8 cellular contexts compared by ENCODE assay signal in the genomic region with DNA sequence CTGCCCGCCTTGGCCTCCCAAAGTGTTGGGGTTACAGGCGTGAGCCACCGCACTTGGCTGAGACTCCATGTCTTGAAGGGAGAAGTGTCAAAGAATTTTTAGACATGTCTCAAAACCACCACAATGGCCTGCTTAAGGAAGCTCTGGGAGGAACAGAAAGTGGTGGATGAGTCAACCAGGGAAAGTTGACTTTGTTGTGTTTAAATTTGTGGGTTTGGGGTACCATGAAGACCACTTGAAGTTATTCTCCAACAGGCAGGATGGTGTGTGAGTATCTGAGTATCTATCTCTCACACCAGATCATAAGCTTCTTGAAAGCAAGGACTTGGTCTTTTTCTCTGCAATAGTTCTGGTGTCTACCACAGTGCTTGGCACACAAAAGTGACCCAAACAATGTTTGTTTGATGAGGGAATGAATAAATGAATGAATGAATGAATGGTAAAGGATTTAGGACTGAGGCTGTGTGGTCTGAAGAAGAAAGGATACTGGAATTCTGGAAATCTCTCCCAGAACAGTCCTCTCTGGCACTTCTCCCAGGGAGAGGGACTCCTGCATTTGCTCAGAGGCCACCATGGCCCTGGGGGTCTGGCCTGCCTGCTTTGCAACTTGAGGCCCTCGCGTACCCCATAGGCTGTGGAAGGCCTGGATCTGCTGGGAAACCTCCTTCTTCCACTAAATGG.
DNase-seq lines count a peak whose midpoint lies in the region; ATAC-seq and TF ChIP-seq lines count a peak whose summit lies in the region.

No MANE protein-coding gene starts in this region.

- H3K79me1 ChIP-seq in IMR-90 (ENCODE audit: low read depth in 1 of 2, low read length in 2 of 2): peaks cover 19 to 62% of the 10 kb centered on the region in 2 experiments

- peak overlapping the region; percentile 15; the same call in 1 of the 2 replicates for H2AK5ac ChIP-seq in IMR-90 (ENCODE audit: low read depth, low read length)

- 0 out of 2 replicates have a peak overlapping the region, but pooled peaks have one; percentile 15 for H3K56ac ChIP-seq in IMR-90 (ENCODE audit: extremely low read depth, insufficient read depth, low read length)

- no peaks in the 10 kb centered on the region for H3K9me3 ChIP-seq in IMR-90 (ENCODE audit: control insufficient read depth, insufficient read depth, low read length)
- H3K9me3 ChIP-seq in hepatocyte (ENCODE audit: low read depth): no peaks in the 10 kb centered on the region
- H3K9me3 ChIP-seq in neural progenitor cell (ENCODE audit: low read depth): no peaks in the 10 kb centered on the region

- peak overlapping the region; percentile 64 for H2BK20ac ChIP-seq in IMR-90 (ENCODE audit: low read depth, low read length)

- in situ Hi-C loops in IMR-90 (cut with MboI; ENCODE audit: low sequenced_read_pairs): no loop called here

- POLR2A ChIA-PET in IMR-90 (lab: Charles Lee; ENCODE audit: unreplicated experiment): interaction anchor here (0.6 to 1.0 kb wide), 2 partner anchors 10 to 56 kb away, joined by 3 to 4 read pairs; no protein-coding TSS in a partner anchor

- H4K91ac ChIP-seq in IMR-90 (ENCODE audit: insufficient read depth, low read depth, low read length): peak overlapping the region; percentile 4; the same call in 1 of the 2 replicates

- no peak for TF ChIP-seq CTCF in GM12864 (IDR thresholded peaks at IDR 0.05; ENCODE audit: low read depth, low read length, missing control alignments)
- no peak for TF ChIP-seq CTCF in IMR-90 (conservative IDR thresholded peaks at IDR 0.05; ENCODE audit: low read depth, low read length)
- no peak for TF ChIP-seq CTCF in hepatocyte (IDR thresholded peaks at IDR 0.05; ENCODE audit: poor library complexity)
- TF ChIP-seq CTCF in foreskin fibroblast (IDR thresholded peaks at IDR 0.05; ENCODE audit: low read depth, low read length): no peak
- no peak for TF ChIP-seq CTCF in neural progenitor cell (IDR thresholded peaks at IDR 0.05)

- no peaks in the 10 kb centered on the region for H3F3A ChIP-seq in neural progenitor cell (ENCODE audit: low read depth)

- H3K36me3 ChIP-seq in IMR-90 (ENCODE audit: control insufficient read depth, insufficient read depth, low read length) (no peaks in the 10 kb centered on the region; the same call in 1 of the 2 replicates), hepatocyte (replicated peaks; ENCODE audit: insufficient read depth, low read depth) (no peaks in the 10 kb centered on the region), neural progenitor cell (no peaks in the 10 kb centered on the region)

- peak overlapping the region; percentile 44 for H3K4ac ChIP-seq in IMR-90 (ENCODE audit: low read depth, low read length)

- TF ChIP-seq POLR2A in IMR-90 (IDR thresholded peaks at IDR 0.05; ENCODE audit: low read depth, low read length): no peak

- H2AFZ ChIP-seq in IMR-90 (replicated peaks; ENCODE audit: low read length, poor library complexity) (peak overlapping the region; percentile 33), hepatocyte (no peak overlapping the region), neural progenitor cell (replicated peaks) (no peak overlapping the region)

- no CpG with 5 or more reads among the region's 5 CpGs for WGBS in IMR-90 (ENCODE audit: extremely low coverage in 2 of 2, insufficient read length in 1 of 2), 2 experiments
- 89% methylated on average over 5 of the region's 5 CpGs for WGBS in hepatocyte (ENCODE audit: low lambda C conversion rate, missing lambda C conversion rate)

- H4K5ac ChIP-seq in IMR-90 (ENCODE audit: low read depth, low read length): peak overlapping the region; percentile 88

- peak overlapping the region; percentile 81; the same call in 1 of the 2 replicates for H3K27ac ChIP-seq in IMR-90 (ENCODE audit: insufficient read depth, low read length)
- peak overlapping the region; percentile 1 for H3K27ac ChIP-seq in hepatocyte
- H3K27ac ChIP-seq in neural progenitor cell: no peak overlapping the region

- peak overlapping the region; percentile 62 for H2BK5ac ChIP-seq in IMR-90 (ENCODE audit: low read depth, low read length, poor library complexity, severe bottlenecking)

- H3K23ac ChIP-seq in IMR-90 (ENCODE audit: low read depth, low read length): 0 out of 2 replicates have a peak overlapping the region, but pooled peaks have one; percentile 42

- H3K9me3 Mint-ChIP-seq in neural progenitor cell: no peaks in the 10 kb centered on the region

- peak overlapping the region; percentile 84 for H3K18ac ChIP-seq in IMR-90 (ENCODE audit: low read depth, low read length)

- H3K4me1 ChIP-seq in IMR-90 (ENCODE audit: control insufficient read depth, insufficient read depth, low read length) (peaks cover 22% of the 10 kb centered on the region), hepatocyte (ENCODE audit: insufficient read depth) (no peaks in the 10 kb centered on the region), neural progenitor cell (peaks cover 12% of the 10 kb centered on the region)

- peaks cover 27% of the 10 kb centered on the region for H3K4me1 Mint-ChIP-seq in neural progenitor cell

- H3K27me3 ChIP-seq in IMR-90 (ENCODE audit: control insufficient read depth, insufficient read depth, low read length) (no peaks in the 10 kb centered on the region), hepatocyte (no peaks in the 10 kb centered on the region), neural progenitor cell (no peaks in the 10 kb centered on the region)

- no peak overlapping the region for H3K9ac ChIP-seq in IMR-90 (ENCODE audit: low read depth, low read length)
- H3K9ac ChIP-seq in neural progenitor cell: no peak overlapping the region

- H3K27ac Mint-ChIP-seq in neural progenitor cell: no peak overlapping the region

- peak; percentile 37 for ATAC-seq in GM21367 (IDR thresholded peaks at IDR 0.05; ENCODE audit: unreplicated experiment)
- ATAC-seq in IMR-90 (ENCODE audit: low read depth): no peak; the same call in 1 of the 2 replicates
- no peak for ATAC-seq in HG02970 (IDR thresholded peaks at IDR 0.05; ENCODE audit: low FRiP score, unreplicated experiment)

- intact Hi-C loops in IMR-90 (cut with micrococcal nuclease): loop anchor here (5.0 kb wide), 2 partner anchors 85 to 185 kb away; no protein-coding TSS in a partner anchor

- H4K20me1 ChIP-seq in IMR-90 (ENCODE audit: insufficient read depth, low read length) (peaks cover 7% of the 10 kb centered on the region; the same call in 1 of the 2 replicates), hepatocyte (ENCODE audit: insufficient read depth, poor library complexity, severe bottlenecking) (no peaks in the 10 kb centered on the region), neural progenitor cell (ENCODE audit: low read depth) (no peaks in the 10 kb centered on the region)

- H3K4me3 Mint-ChIP-seq in neural progenitor cell: no peak overlapping the region

- H3K4me2 ChIP-seq in IMR-90 (ENCODE audit: low read depth, low read length): peak overlapping the region; percentile 50
- H3K4me2 ChIP-seq in hepatocyte: no peak overlapping the region
- no peak overlapping the region for H3K4me2 ChIP-seq in neural progenitor cell

- dilution Hi-C loops in IMR-90 (cut with HindIII; ENCODE audit: low sequenced_read_pairs, unreplicated experiment): no loop called here

- H2AK9ac ChIP-seq in IMR-90 (replicated peaks; ENCODE audit: low read depth, low read length, poor library complexity): no peak overlapping the region

- peak overlapping the region in 1 of 2 experiments; percentile 71; a peak in 2 of 4 replicates for H4K8ac ChIP-seq in IMR-90 (ENCODE audit: low read depth in 2 of 2, low read length in 2 of 2)

- peaks cover 8% of the 10 kb centered on the region for H3K27me3 Mint-ChIP-seq in neural progenitor cell (ENCODE audit: insufficient read depth, low read depth)

- peaks cover 22% of the 10 kb centered on the region for H3K9me1 ChIP-seq in IMR-90 (ENCODE audit: insufficient read depth, low read length)

- no peak for TF ChIP-seq RAD21 in IMR-90 (IDR thresholded peaks at IDR 0.05; ENCODE audit: low read length)

- BruUV-seq in IMR-90 (replicated peaks; lab: Mats Ljungman, UMichigan): no TSS peak

- H3K79me2 ChIP-seq in hepatocyte: no peaks in the 10 kb centered on the region
- H3K79me2 ChIP-seq in neural progenitor cell (ENCODE audit: low read depth): no peaks in the 10 kb centered on the region

- peak; percentile 92 for DNase-seq in GM12864 (ENCODE audit: low read depth)
- DNase-seq in IMR-90: no peak
- DNase-seq in hepatocyte (ENCODE audit: low spot score): no peak
- DNase-seq in foreskin fibroblast: no peak
- no peak for DNase-seq in neural progenitor cell (ENCODE audit: low spot score)
- DNase-seq in stimulated activated CD4-positive, alpha-beta T cell treated with anti-CD3 and anti-CD28 coated beads, Interleukin-4, amount 100 ng/mL, for 24 hours: no peak

- no peaks in the 10 kb centered on the region for H3K36me3 Mint-ChIP-seq in neural progenitor cell

- H3K14ac ChIP-seq in IMR-90 (replicated peaks; ENCODE audit: low read depth, low read length): peak overlapping the region; percentile 38

- H3K4me3 ChIP-seq in GM12864 (ENCODE audit: low read depth, low read length) (no peak overlapping the region), IMR-90 (ENCODE audit: insufficient read depth, low read depth, low read length) (no peak overlapping the region), hepatocyte (no peak overlapping the region), foreskin fibroblast (ENCODE audit: low read depth in 1 of 2, low read length in 2 of 2) (no peak overlapping the region), neural progenitor cell (no peak overlapping the region)

- CTCF ChIA-PET in IMR-90 (lab: Yijun Ruan, JAX): interaction anchor here (0.6 kb wide), 1 partner anchor 69 kb away, joined by 4 read pairs; no protein-coding TSS in a partner anchor

- no peaks in the 10 kb centered on the region for H3K9me2 ChIP-seq in hepatocyte (replicated peaks; ENCODE audit: insufficient read depth)

- peak overlapping the region; percentile 60 for H2BK120ac ChIP-seq in IMR-90 (ENCODE audit: low read depth, low read length)

- H2BK15ac ChIP-seq in IMR-90 (ENCODE audit: low read depth, low read length): peak overlapping the region; percentile 80; the same call in 2 of the 3 replicates

TF ChIP-seq in IMR-90, 13 proteins besides CTCF, POLR2A, EP300 and RAD21:
- no peak for TF ChIP-seq CHD1 (IDR thresholded peaks at IDR 0.05; ENCODE audit: low read depth, low read length)
